In genomic region chr2:100235098-100235497, GRCh38 we compare ENCODE assay signal across 9 cellular contexts.
A peak's percentile ranks its signal among the peaks of the same experiment; 100 is the strongest.
DNase-seq lines count a peak whose midpoint lies in the region; ATAC-seq and FAIRE-seq lines count a peak whose summit lies in the region.
"Had no signal": no experiment of that assay in that cellular context is flagged by ENCODE, and none has a peak within 500 bp of the region (broad histone marks: within the 10 kb centered on the region; RNA-seq: fewer than 3 reads in every experiment).

No MANE protein-coding gene starts in this region.

- CTCF ChIA-PET in activated CD8-positive, alpha-beta memory T cell treated with anti-CD3 and anti-CD28 coated beads, Interleukin-2, amount 10 ng/mL, durations not matched to agents 7 days and 5 days (lab: Charles Lee), result no interaction called here

- peak overlapping the region; percentile 5 for H3K27ac Mint-ChIP-seq in activated CD8-positive, alpha-beta memory T cell treated with anti-CD3 and anti-CD28 coated beads, Interleukin-2, amount 10 ng/mL, durations not matched to agents 7 days and 5 days

- H3K4me3 ChIP-seq in small intestine (ENCODE audit: low read depth in 1 of 2, low read length in 2 of 2), result no peak overlapping the region

- WGBS in small intestine, 3 donors, result 61 to 74% (median 64%) methylated on average over 16 of the region's 16 CpGs

- FAIRE-seq in small intestine (lab: Jason Lieb, UNC), result no peak

- H3K9me3 Mint-ChIP-seq in activated CD8-positive, alpha-beta memory T cell treated with anti-CD3 and anti-CD28 coated beads, Interleukin-2, amount 10 ng/mL, durations not matched to agents 7 days and 5 days (ENCODE audit: low read depth), result no peaks in the 10 kb centered on the region

- H3K4me3 Mint-ChIP-seq in activated CD8-positive, alpha-beta memory T cell treated with anti-CD3 and anti-CD28 coated beads, Interleukin-2, amount 10 ng/mL, durations not matched to agents 7 days and 5 days, result no peak overlapping the region

- DNase-seq in stimulated activated CD4-positive, alpha-beta T cell treated with anti-CD3 and anti-CD28 coated beads, Interleukin-15, amount 100 ng/mL, for 24 hours, result peak; percentile 7
- no peak for DNase-seq in stimulated activated CD4-positive, alpha-beta T cell treated with anti-CD3 and anti-CD28 coated beads, Interleukin-12 subunit alpha, Interleukin-12 subunit beta, amount 100 ng/mL, for 4 hours
- peak; percentile 58 for DNase-seq in activated CD8-positive, alpha-beta memory T cell treated with anti-CD3 and anti-CD28 coated beads, Interleukin-2, amount 10 ng/mL, durations not matched to agents 7 days and 5 days
- peak; percentile 13 for DNase-seq in small intestine
- no peak for DNase-seq in DMS79 (lab: John Stamatoyannopoulos, UW)
- DNase-seq in NCI-H69 (lab: John Stamatoyannopoulos, UW), result no peak
- no peak for DNase-seq in SKM-1 (lab: John Stamatoyannopoulos, UW; ENCODE audit: unreplicated experiment)

- peaks cover 3% of the 10 kb centered on the region for H3K27me3 Mint-ChIP-seq in activated CD8-positive, alpha-beta memory T cell treated with anti-CD3 and anti-CD28 coated beads, Interleukin-2, amount 10 ng/mL, durations not matched to agents 7 days and 5 days

- H3K27me3 ChIP-seq in small intestine (ENCODE audit: control insufficient read depth in 2 of 2, insufficient read depth in 2 of 2, low read length in 2 of 2), result no peaks in the 10 kb centered on the region

- peak; percentile 78 for ATAC-seq in HG03280 (IDR thresholded peaks at IDR 0.05; ENCODE audit: unreplicated experiment)
- peak; percentile 86 for ATAC-seq in activated CD8-positive, alpha-beta memory T cell treated with anti-CD3 and anti-CD28 coated beads, Interleukin-2, amount 10 ng/mL, durations not matched to agents 7 days and 5 days

- no peaks in the 10 kb centered on the region for H3K36me3 ChIP-seq in small intestine (ENCODE audit: control insufficient read depth in 2 of 2, insufficient read depth in 2 of 2, low read length in 2 of 2)

- no peaks in the 10 kb centered on the region for H3K4me1 ChIP-seq in small intestine (ENCODE audit: control insufficient read depth in 2 of 2, insufficient read depth in 1 of 2, low read depth in 1 of 2, low read length in 1 of 2)

- H3K36me3 Mint-ChIP-seq in activated CD8-positive, alpha-beta memory T cell treated with anti-CD3 and anti-CD28 coated beads, Interleukin-2, amount 10 ng/mL, durations not matched to agents 7 days and 5 days, result no peaks in the 10 kb centered on the region

- peak overlapping the region in 1 of 2 donors; percentile 51 for H3K27ac ChIP-seq in small intestine (ENCODE audit: low read depth in 1 of 2, low read length in 1 of 2)
- H3K27ac ChIP-seq: C4-2B had no signal

- H3K9me3 ChIP-seq in small intestine (ENCODE audit: control insufficient read depth, low read depth), result no peaks in the 10 kb centered on the region

- H3K4me1 Mint-ChIP-seq in activated CD8-positive, alpha-beta memory T cell treated with anti-CD3 and anti-CD28 coated beads, Interleukin-2, amount 10 ng/mL, durations not matched to agents 7 days and 5 days, result peaks cover 14% of the 10 kb centered on the region

Comparison
In these comparisons a context has a peak if more than half of its experiments do, and no peak if none do; other contexts are left out.
1. DNase-seq: peak in stimulated activated CD4-positive, alpha-beta T cell treated with anti-CD3 and anti-CD28 coated beads, Interleukin-15, amount 100 ng/mL, for 24 hours (single experiment), activated CD8-positive, alpha-beta memory T cell treated with anti-CD3 and anti-CD28 coated beads, Interleukin-2, amount 10 ng/mL, durations not matched to agents 7 days and 5 days (single experiment) and small intestine (single experiment); none in stimulated activated CD4-positive, alpha-beta T cell treated with anti-CD3 and anti-CD28 coated beads, Interleukin-12 subunit alpha, Interleukin-12 subunit beta, amount 100 ng/mL, for 4 hours (single experiment), DMS79 (single experiment), NCI-H69 (single experiment) and SKM-1 (single experiment).